ENCODE assay signal across 24 cellular contexts in genomic region chr19:44683434-44684210, GRCh38. TPM values are rescaled to one million over a fixed set of nuclear protein-coding genes. Genes with fewer than 3 reads are reported as not detected.
DNase-seq lines count a peak whose midpoint lies in the region; ATAC-seq, FAIRE-seq and TF ChIP-seq lines count a peak whose summit lies in the region.
"Had no signal": no experiment of that assay in that cellular context is flagged by ENCODE, and none has a peak within 500 bp of the region (broad histone marks: within the 10 kb centered on the region; RNA-seq: fewer than 3 reads in every experiment).

No MANE protein-coding gene starts in this region.

- H4K20me1 ChIP-seq in OCI-LY3 (ENCODE audit: insufficient read depth, low read length) (no peaks in the 10 kb centered on the region; the same call in 1 of the 2 replicates), H1 (replicated peaks in 1 of 2; ENCODE audit: control insufficient read depth in 1 of 2, insufficient read depth in 2 of 2, low read length in 2 of 2) (no peaks in the 10 kb centered on the region), osteoblast (ENCODE audit: insufficient read depth, low read length) (no peaks in the 10 kb centered on the region)
- H4K20me1 ChIP-seq: BLaER1 had no signal

- H3K9me3 ChIP-seq in A549 (no peaks in the 10 kb centered on the region), OCI-LY3 (ENCODE audit: insufficient read depth, low read length) (no peaks in the 10 kb centered on the region), H1 (ENCODE audit: insufficient read depth in 2 of 2, low read depth in 1 of 2, low read length in 1 of 2) (no peaks in the 10 kb centered on the region), osteoblast (ENCODE audit: low read depth, low read length) (no peaks in the 10 kb centered on the region)
- H3K9me3 ChIP-seq: BLaER1, SJCRH30 had no signal

- H3K9ac ChIP-seq in OCI-LY3 (ENCODE audit: low read length) (no peak overlapping the region), H1 (replicated peaks in 1 of 4; ENCODE audit: extremely low read depth in 1 of 4, low read depth in 3 of 4, low read length in 3 of 4) (no peak overlapping the region)
- H3K9ac ChIP-seq: BLaER1 had no signal

- no peak overlapping the region for H3K56ac ChIP-seq in H1 (replicated peaks; ENCODE audit: insufficient read length, low read depth, low read length)

- no peaks in the 10 kb centered on the region; the same call in 1 of the 2 replicates for H3K79me1 ChIP-seq in H1 (ENCODE audit: low read depth, low read length)

- H2BK15ac ChIP-seq in H1 (ENCODE audit: low read length) = no peak overlapping the region

- CTCF ChIA-PET in A549 (lab: Yijun Ruan, JAX) (interaction anchor here (0.6 to 15.7 kb wide), 10 partner anchors 10 to 376 kb away, joined by 3 to 180 read pairs (median 4); partner anchors contain the start of gene NECTIN2), H1 (lab: Charles Lee; ENCODE audit: partially characterized antibody) (interaction anchor here (0.7 to 2.2 kb wide), 6 partner anchors 11 to 99 kb away, joined by 3 to 8 read pairs (median 4); no protein-coding TSS in a partner anchor)

- H4K5ac ChIP-seq in H1 (ENCODE audit: insufficient read length, low read depth, low read length) = no peak overlapping the region

- no peak overlapping the region for H2AK5ac ChIP-seq in H1 (ENCODE audit: low read depth, low read length)

- ATAC-seq in A549 (peak; percentile 8 to 9; a peak in 4 of 6 replicates), HG02642 (IDR thresholded peaks at IDR 0.05; ENCODE audit: poor library complexity, unreplicated experiment) (no peak)
- ATAC-seq: GM12878, GM23338 had no signal

- peak overlapping the region; percentile 87 to 92 for H3K27ac ChIP-seq in A549
- no peak overlapping the region for H3K27ac ChIP-seq in OCI-LY3 (ENCODE audit: low read length)
- H3K27ac ChIP-seq in H1 (ENCODE audit: low read depth, low read length) = no peak overlapping the region
- no peak overlapping the region for H3K27ac ChIP-seq in osteoblast (ENCODE audit: low read depth, low read length)
- H3K27ac ChIP-seq in caudate nucleus (ENCODE audit: low read depth, low read length) = no peak overlapping the region
- H3K27ac ChIP-seq: 22Rv1, BLaER1, SJCRH30 had no signal

- no peak for TF ChIP-seq POLR2A in A549 (IDR thresholded peaks at IDR 0.05; ENCODE audit: low read length)
- TF ChIP-seq POLR2A in H1 (IDR thresholded peaks at IDR 0.05; ENCODE audit: control extremely low read depth in 1 of 2, low read depth in 2 of 2, low read length in 2 of 2) = no peak

- H3K4me2 ChIP-seq in A549 = peak overlapping the region; percentile 56; the same call in 1 of the 3 replicates
- peak overlapping the region; percentile 39; the same call in 1 of the 2 replicates for H3K4me2 ChIP-seq in OCI-LY3 (ENCODE audit: low read length)
- no peak overlapping the region for H3K4me2 ChIP-seq in H1 (ENCODE audit: insufficient read depth in 1 of 2, low read depth in 2 of 2, low read length in 2 of 2)
- no peak overlapping the region for H3K4me2 ChIP-seq in osteoblast (ENCODE audit: insufficient read depth, low read length)
- H3K4me2 ChIP-seq: BLaER1, GM23338 had no signal

- DNase-seq in A549 (ENCODE audit: low read depth in 1 of 2, low spot score in 1 of 2) = no peak
- no peak for DNase-seq in H1 (ENCODE audit: low read depth in 1 of 2, low spot score in 2 of 2)
- DNase-seq in osteoblast (ENCODE audit: insufficient read length, low spot score, missing footprints) = peak; percentile 26
- DNase-seq in caudate nucleus (lab: John Stamatoyannopoulos, UW) = no peak
- no peak for DNase-seq in HK-2 (ENCODE audit: unreplicated experiment)
- no peak for DNase-seq in anterior cingulate cortex (lab: John Stamatoyannopoulos, UW)
- DNase-seq: CD8-positive, alpha-beta memory T cell; DND-41; Karpas-422; MM.1S; NCI-H1105 treated with DMSO at 0.1 percent for 48 hours; NCI-H1694 treated with DMSO at 0.1 percent for 48 hours; NCI-H226; NCI-H524 treated with DMSO at 0.1 percent for 48 hours; RPMI8226; SJCRH30 had no signal

- H2BK5ac ChIP-seq in H1 (ENCODE audit: low read depth, low read length) = no peak overlapping the region

- TF ChIP-seq CTCF in A549 (IDR thresholded peaks at IDR 0.05) (no peak), OCI-LY3 (IDR thresholded peaks at IDR 0.05; ENCODE audit: low read depth, low read length) (peak; percentile 14; the same call in 1 of the 2 replicates), H1 (IDR thresholded peaks at IDR 0.05; ENCODE audit: control extremely low read depth in 1 of 3, insufficient read depth in 1 of 3, low read depth in 1 of 3, low read length in 3 of 3) (no peak), osteoblast (IDR thresholded peaks at IDR 0.05; ENCODE audit: extremely low read depth, low read depth, low read length) (no peak)

- FAIRE-seq in A549 (lab: Jason Lieb, UNC) (no peak), H1 (lab: Jason Lieb, UNC) (no peak)
- FAIRE-seq: G401.6, GM12878 had no signal

- no peak overlapping the region for H3K14ac ChIP-seq in H1 (ENCODE audit: insufficient read length)

- no peak overlapping the region for H3K4ac ChIP-seq in H1 (replicated peaks; ENCODE audit: insufficient read length, low read depth, low read length)

- H3K36me3 ChIP-seq in OCI-LY3 (replicated peaks; ENCODE audit: low read depth, low read length) = no peaks in the 10 kb centered on the region
- no peaks in the 10 kb centered on the region for H3K36me3 ChIP-seq in H1 (ENCODE audit: control insufficient read depth in 2 of 4, insufficient read depth in 4 of 4, low read length in 3 of 4)
- peaks cover 6% of the 10 kb centered on the region for H3K36me3 ChIP-seq in osteoblast (ENCODE audit: insufficient read depth, low read length)
- H3K36me3 ChIP-seq: BLaER1, SJCRH30 had no signal

- no peaks in the 10 kb centered on the region for H3K23me2 ChIP-seq in H1 (ENCODE audit: low read depth, low read length)

- H3K27me3 ChIP-seq in OCI-LY3 (ENCODE audit: low read depth, low read length) (peaks cover 41% of the 10 kb centered on the region), H1 (replicated peaks in 1 of 4; ENCODE audit: control insufficient read depth in 3 of 4, extremely low read depth in 1 of 4, insufficient read depth in 3 of 4, low read length in 3 of 4) (no peaks in the 10 kb centered on the region), osteoblast (ENCODE audit: insufficient read depth, low read length) (no peaks in the 10 kb centered on the region)
- H3K27me3 ChIP-seq: BLaER1, SJCRH30 had no signal

- POLR2A ChIA-PET in A549 (lab: Yijun Ruan, JAX) = no interaction called here
- POLR2A ChIA-PET in H1 (lab: Charles Lee; ENCODE audit: partially characterized antibody) = interaction anchor here (0.6 to 0.9 kb wide), 2 partner anchors 11 to 215 kb away, joined by 3 read pairs; no protein-coding TSS in a partner anchor

- 96% methylated on average over 7 of the region's 9 CpGs for WGBS in A549 (ENCODE audit: missing lambda C conversion rate)
- 75% methylated on average over 8 of the region's 9 CpGs; no CpG with 5 or more reads in 1 of the 2 experiments for WGBS in H1 (ENCODE audit: extremely low coverage in 1 of 2, insufficient coverage in 1 of 2, insufficient read length in 1 of 2, insufficient replicate concordance in 2 of 2, low coverage in 1 of 2, low lambda C conversion rate in 2 of 2, missing lambda C conversion rate in 1 of 2), 2 experiments

- H3K18ac ChIP-seq in H1 (ENCODE audit: extremely low read depth, low read length) = no peak overlapping the region

- no peak overlapping the region for H4K91ac ChIP-seq in H1 (replicated peaks; ENCODE audit: insufficient read length, low read length)

- H3K4me3 ChIP-seq in A549 = no peak overlapping the region
- H3K4me3 ChIP-seq in OCI-LY3 (ENCODE audit: low read length) = no peak overlapping the region
- H3K4me3 ChIP-seq in H1 (ENCODE audit: extremely low read depth in 1 of 4, insufficient read depth in 2 of 4, low read depth in 3 of 4, low read length in 4 of 4) = no peak overlapping the region
- H3K4me3 ChIP-seq in osteoblast (ENCODE audit: insufficient read depth, low read length) = no peak overlapping the region
- H3K4me3 ChIP-seq: BLaER1, GM12878, GM23338, SJCRH30 had no signal

- H2BK120ac ChIP-seq in H1 (replicated peaks; ENCODE audit: low read depth, low read length) = no peak overlapping the region

- no peak overlapping the region for H4K8ac ChIP-seq in H1 (ENCODE audit: extremely low read depth, insufficient read depth, low read length)

- TF ChIP-seq RAD21 in A549 (conservative IDR thresholded peaks at IDR 0.05 in 1 of 2, IDR thresholded peaks at IDR 0.05 in 1 of 2) = peak in 1 of 2 experiments; percentile 29; a peak in 1 of 5 replicates
- no peak for TF ChIP-seq RAD21 in H1 (IDR thresholded peaks at IDR 0.05 in 1 of 2, conservative IDR thresholded peaks at IDR 0.05 in 1 of 2; ENCODE audit: low read depth in 2 of 2, low read length in 2 of 2)

- H3K4me1 ChIP-seq in A549 (peaks cover 65% of the 10 kb centered on the region), OCI-LY3 (ENCODE audit: low read length) (peaks cover 40% of the 10 kb centered on the region), H1 (replicated peaks in 1 of 4; ENCODE audit: control insufficient read depth in 3 of 4, insufficient read depth in 4 of 4, low read length in 3 of 4) (no peaks in the 10 kb centered on the region; a peak in 1 of 7 replicates), osteoblast (ENCODE audit: insufficient read depth, low read length) (peaks cover 11% of the 10 kb centered on the region)

- H2BK12ac ChIP-seq in H1 (ENCODE audit: low read depth, low read length) = peak overlapping the region; percentile 75; the same call in 1 of the 2 replicates

- H2AFZ ChIP-seq in OCI-LY3 (ENCODE audit: low read depth, low read length) = no peak overlapping the region
- H2AFZ ChIP-seq in H1 (ENCODE audit: low read length) = no peak overlapping the region
- H2AFZ ChIP-seq in osteoblast (ENCODE audit: low read length) = no peak overlapping the region
- H2AFZ ChIP-seq: GM23338 had no signal

- TF ChIP-seq EP300 in A549 (IDR thresholded peaks at IDR 0.05) = no peak
- no peak for TF ChIP-seq EP300 in H1 (IDR thresholded peaks at IDR 0.05; ENCODE audit: borderline replicate concordance in 1 of 2, low read depth in 2 of 2, low read length in 2 of 2)

- no peak overlapping the region for H2BK20ac ChIP-seq in H1 (ENCODE audit: low read length)

- no peak overlapping the region for H3K23ac ChIP-seq in H1 (ENCODE audit: insufficient read length)

- H3K79me2 ChIP-seq in OCI-LY3 (ENCODE audit: low read length) = no peaks in the 10 kb centered on the region
- no peaks in the 10 kb centered on the region for H3K79me2 ChIP-seq in H1 (ENCODE audit: control insufficient read depth in 1 of 2, insufficient read depth in 2 of 2, low read length in 2 of 2)
- H3K79me2 ChIP-seq in osteoblast (ENCODE audit: insufficient read depth, low read length) = no peaks in the 10 kb centered on the region

RNA-seq across cellular contexts. Expression of gene CEACAM19, which starts 12.3 kb away (rescaled TPM):
- 8.2 and 13.7 TPM in 2 replicates for polyA plus RNA-seq in A549 (2011; rRNA removed)
- 10.0 and 12.3 TPM in 2 replicates for polyA plus RNA-seq in A549 (2012; cell fraction: cytosol; rRNA removed)
- 75.3 and 87.9 TPM in 2 replicates for polyA plus RNA-seq in A549 (2012; cell fraction: nucleus; rRNA removed)
- 7.2 to 10.3 TPM (median 9.7 TPM) in 3 replicates for polyA plus RNA-seq in A549 (2017; fragmentation: RNase III; extraction: RNeasy Plus Mini Kit Qiagen cat#74134 plus additional on column Dnase treatment)
- 13.7 and 14.9 TPM in 2 replicates for polyA minus RNA-seq in A549 (2011; rRNA and poly(A)+ RNA removed)
- total RNA-seq in H1 (2021; fragmentation: NEBNext Ultra II Directional; extraction: Animal tissue kit (Norgen Biotek cat#: 25700)) = 2.7 and 3.1 TPM in 2 replicates
- polyA plus RNA-seq in H1 (2011; rRNA removed) = 3.4 and 4.0 TPM in 2 replicates
- 2.4 TPM for polyA plus RNA-seq in H1 (2011; cell fraction: cytosol; rRNA removed)
- polyA plus RNA-seq in H1 (2011; cell fraction: nucleus; rRNA removed) = 10.2 TPM
- polyA plus RNA-seq in H1 (2012, experiment 1 of 2) = 2.8 to 5.3 TPM (median 3.6 TPM) in 4 replicates
- polyA plus RNA-seq in H1 (2012, experiment 2 of 2) = 1.6 TPM
- 1.9 TPM for polyA plus RNA-seq in H1 (2013, experiment 1 of 2)
- polyA plus RNA-seq in H1 (2013, experiment 2 of 2) = 1.6 TPM
- polyA minus RNA-seq in H1 (2011; rRNA and poly(A)+ RNA removed) = 1.5 and 4.7 TPM in 2 replicates
- 2.1 TPM for polyA minus RNA-seq in H1 (2011; cell fraction: cytosol; rRNA and poly(A)+ RNA removed)
- polyA minus RNA-seq in H1 (2011; cell fraction: nucleus; rRNA and poly(A)+ RNA removed) = 3.5 TPM
- 0.72 and 1.2 TPM in 2 replicates for total RNA-seq in osteoblast
- total RNA-seq: OCI-LY7 had no signal
- polyA plus RNA-seq: CD8-positive, alpha-beta memory T cell had no signal

RNA-seq across cellular contexts. Expression of gene CEACAM16, which starts 15.3 kb away (rescaled TPM):
- not detected in 2 replicates for polyA plus RNA-seq in A549 (2011; rRNA removed)
- 0.03 TPM in 1 of 2 replicates, not detected in the other for polyA plus RNA-seq in A549 (2012; cell fraction: cytosol; rRNA removed)
- 0.34 and 0.50 TPM in 2 replicates for polyA plus RNA-seq in A549 (2012; cell fraction: nucleus; rRNA removed)
- 0.08 to 0.11 TPM in 2 of 3 replicates, not detected in the other for polyA plus RNA-seq in A549 (2017; fragmentation: RNase III; extraction: RNeasy Plus Mini Kit Qiagen cat#74134 plus additional on column Dnase treatment)
- 0.34 and 0.58 TPM in 2 replicates for polyA minus RNA-seq in A549 (2011; rRNA and poly(A)+ RNA removed)
- not detected in 2 replicates for total RNA-seq in H1 (2021; fragmentation: NEBNext Ultra II Directional; extraction: Animal tissue kit (Norgen Biotek cat#: 25700))
- not detected in 2 replicates for polyA plus RNA-seq in H1 (2011; rRNA removed)
- polyA plus RNA-seq in H1 (2011; cell fraction: cytosol; rRNA removed) = not detected
- not detected for polyA plus RNA-seq in H1 (2011; cell fraction: nucleus; rRNA removed)
- not detected in 4 replicates for polyA plus RNA-seq in H1 (2012, experiment 1 of 2)
- polyA plus RNA-seq in H1 (2012, experiment 2 of 2) = not detected
- not detected for polyA plus RNA-seq in H1 (2013, experiment 1 of 2)
- polyA plus RNA-seq in H1 (2013, experiment 2 of 2) = not detected
- not detected in 2 replicates for polyA minus RNA-seq in H1 (2011; rRNA and poly(A)+ RNA removed)
- not detected for polyA minus RNA-seq in H1 (2011; cell fraction: cytosol; rRNA and poly(A)+ RNA removed)
- not detected for polyA minus RNA-seq in H1 (2011; cell fraction: nucleus; rRNA and poly(A)+ RNA removed)
- under 0.01 TPM in 1 of 2 replicates, not detected in the other for total RNA-seq in osteoblast
- total RNA-seq: CD8-positive, alpha-beta memory T cell; GM12878; GM23338; OCI-LY7 had no signal
- polyA plus RNA-seq: CD8-positive, alpha-beta memory T cell; GM12878; GM23338 had no signal

RNA-seq across cellular contexts. Expression of gene PVR, which starts 39.9 kb away (rescaled TPM):
- polyA plus RNA-seq in A549 (2011; rRNA removed) (108 and 110 TPM in 2 replicates), A549 (2017; fragmentation: RNase III; extraction: RNeasy Plus Mini Kit Qiagen cat#74134 plus additional on column Dnase treatment) (86.2 to 98.1 TPM (median 90.3 TPM) in 3 replicates), H1 (2011; rRNA removed) (14.8 and 16.9 TPM in 2 replicates)
- 103 and 142 TPM in 2 replicates for polyA plus RNA-seq in A549 (2012; cell fraction: cytosol; rRNA removed)
- polyA plus RNA-seq in A549 (2012; cell fraction: nucleus; rRNA removed) = 163 and 226 TPM in 2 replicates
- polyA minus RNA-seq in A549 (2011; rRNA and poly(A)+ RNA removed) = 145 and 164 TPM in 2 replicates
- total RNA-seq in H1 (2021; fragmentation: NEBNext Ultra II Directional; extraction: Animal tissue kit (Norgen Biotek cat#: 25700)) = 13.3 and 14.1 TPM in 2 replicates
- polyA plus RNA-seq in H1 (2011; cell fraction: cytosol; rRNA removed) = 14.8 TPM
- 25.2 TPM for polyA plus RNA-seq in H1 (2011; cell fraction: nucleus; rRNA removed)
- 10.3 to 14.0 TPM (median 11.6 TPM) in 4 replicates for polyA plus RNA-seq in H1 (2012, experiment 1 of 2)
- polyA plus RNA-seq in H1 (2012, experiment 2 of 2) = 6.8 TPM
- 12.7 TPM for polyA plus RNA-seq in H1 (2013, experiment 1 of 2)
- 13.7 TPM for polyA plus RNA-seq in H1 (2013, experiment 2 of 2)
- 22.1 and 22.5 TPM in 2 replicates for polyA minus RNA-seq in H1 (2011; rRNA and poly(A)+ RNA removed)
- 9.8 TPM for polyA minus RNA-seq in H1 (2011; cell fraction: cytosol; rRNA and poly(A)+ RNA removed)
- 27.4 TPM for polyA minus RNA-seq in H1 (2011; cell fraction: nucleus; rRNA and poly(A)+ RNA removed)
- total RNA-seq in osteoblast = 50.1 and 53.6 TPM in 2 replicates
- total RNA-seq: OCI-LY7 had no signal

Comparison
In these comparisons a context has a peak if more than half of its experiments do, and no peak if none do; other contexts are left out.
1. H3K27ac ChIP-seq: peak in A549 (2 of 2); none in OCI-LY3 (single experiment), H1 (single experiment), osteoblast (single experiment) and caudate nucleus (single experiment).
2. H3K4me2 ChIP-seq: peak in A549 (single experiment) and OCI-LY3 (single experiment); none in H1 (0 of 2) and osteoblast (single experiment).
3. Of the 18 proteins assayed by ChIP-seq in both H1 and A549: peak only in H1: none; only in A549: E2F6 and MAX; in both: none; in neither: 15; mixed calls (peak in some experiments, not most) for 1.